In the genomic region with DNA sequence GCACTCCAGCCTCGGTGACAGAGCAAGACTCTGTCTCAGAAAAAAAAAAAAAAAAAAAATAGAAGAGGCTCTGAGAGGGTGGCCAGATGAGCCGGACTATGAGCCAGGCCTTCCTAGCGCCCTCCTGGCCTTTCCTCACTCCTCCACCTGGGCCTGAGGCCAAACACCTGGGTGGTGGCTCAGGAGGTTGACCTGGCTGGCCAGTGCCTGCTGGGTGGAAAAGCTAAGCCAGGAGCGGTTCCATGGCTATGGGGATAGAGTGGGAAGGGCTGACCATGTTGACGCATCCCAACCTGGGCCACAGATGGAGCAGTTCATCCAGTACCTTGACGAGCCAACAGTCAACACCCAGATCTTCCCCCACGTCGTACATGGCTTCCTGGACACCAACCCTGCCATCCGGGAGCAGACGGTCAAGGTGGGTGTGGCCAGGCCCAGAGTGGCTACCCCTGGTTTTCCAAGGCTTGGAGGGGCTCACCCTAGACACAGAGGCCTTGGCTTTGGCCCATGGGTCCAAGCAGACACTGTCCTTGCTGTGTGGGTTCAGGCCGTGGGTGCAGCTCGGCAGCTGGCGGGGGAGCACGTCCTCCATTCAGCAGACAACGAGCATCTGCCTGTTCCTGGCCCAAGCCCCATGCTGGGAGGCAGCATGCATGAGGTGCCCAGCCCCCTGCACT, we compare ENCODE assay signal across 1 cellular context.
TF ChIP-seq lines count a peak whose summit lies in the region.

No MANE protein-coding gene starts in this region.

TF ChIP-seq in HepG2, 621 proteins besides CTCF, POLR2A, EP300 and RAD21:
- TF ChIP-seq AGO2 (optimal IDR thresholded peaks at IDR 0.05; ENCODE audit: low read depth, low read length) (peak; percentile 44), FOSL2 (CRISPR knock-in tag; IDR thresholded peaks at IDR 0.05) (no peak)
